22 cellular contexts compared by ENCODE assay signal in the genomic region with DNA sequence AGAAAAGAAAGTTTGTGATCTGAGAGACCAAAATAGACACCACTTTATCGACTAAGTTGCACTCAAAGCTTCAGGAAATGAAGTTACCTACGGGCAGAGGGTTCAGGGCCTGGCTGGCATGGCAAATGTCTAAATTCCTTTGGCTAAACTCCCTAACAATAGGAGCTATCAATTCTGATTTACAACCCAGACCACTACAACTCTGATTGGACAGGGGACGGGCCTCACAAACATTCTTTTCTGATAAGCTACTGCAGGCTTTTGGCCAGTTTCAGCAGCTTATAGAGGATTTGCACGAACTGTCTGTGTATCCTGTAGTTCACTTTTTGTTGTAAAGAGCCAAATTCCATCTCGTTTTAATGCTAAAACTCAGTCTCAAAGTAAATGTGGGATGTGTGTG.
A peak's percentile ranks its signal among the peaks of the same experiment; 100 is the strongest.
DNase-seq lines count a peak whose midpoint lies in the region; TF ChIP-seq lines count a peak whose summit lies in the region.
"Had no signal": no experiment of that assay in that cellular context is flagged by ENCODE, and none has a peak within 500 bp of the region (broad histone marks: within the 10 kb centered on the region; RNA-seq: fewer than 3 reads in every experiment).

No MANE protein-coding gene starts in this region.

- no peak overlapping the region for H3K23ac ChIP-seq in mesendoderm (ENCODE audit: low read length)

- no peak overlapping the region for H3K9ac ChIP-seq in mesendoderm (ENCODE audit: low read length)

- no peak overlapping the region for H2BK5ac ChIP-seq in mesendoderm (ENCODE audit: low read length)

- peak; percentile 46 for DNase-seq in AG08395 (ENCODE audit: low spot score)
- peak; percentile 25 for DNase-seq in dermis blood vessel endothelial cell
- peak; percentile 34 for DNase-seq in mesendoderm
- no peak for DNase-seq in mucosa of gallbladder (ENCODE audit: low spot score)
- no peak for DNase-seq in WERI-Rb-1
- no peak for DNase-seq in activated T-cell treated with anti-CD3 and anti-CD28 coated beads, Interleukin-2, amount 50 U/mL, for 48 hours
- no peak for DNase-seq in ecto neural progenitor cell (ENCODE audit: low spot score)
- DNase-seq: CD4-positive, CD25-positive, alpha-beta regulatory T cell; effector memory CD4-positive, alpha-beta T cell; heart right ventricle; mesenchymal stem cell; NCI-H187 treated with DMSO at 0.1 percent for 48 hours; NCI-H446 treated with DMSO at 0.1 percent for 48 hours; nephron progenitor cell; NK-92 treated with Interleukin-12 subunit alpha and Interleukin-12 subunit beta, amount 100 ng/mL, for 24 hours; psoas muscle; stimulated activated CD4-positive, alpha-beta T cell treated with anti-CD3 and anti-CD28 coated beads, Interleukin-4, amount 100 ng/mL, for 24 hours; T1000 had no signal

- TF ChIP-seq RAD21 in Ishikawa (IDR thresholded peaks at IDR 0.05; ENCODE audit: low read depth) = no peak

- H3K9me3 ChIP-seq in WERI-Rb-1 (ENCODE audit: severe bottlenecking) = no peaks in the 10 kb centered on the region
- H3K9me3 ChIP-seq: A549, heart right ventricle, psoas muscle had no signal

- H3K27me3 ChIP-seq in mesendoderm (ENCODE audit: insufficient read depth, low read length, poor library complexity) = no peaks in the 10 kb centered on the region
- no peaks in the 10 kb centered on the region for H3K27me3 ChIP-seq in WERI-Rb-1 (ENCODE audit: insufficient read depth, low read depth, severe bottlenecking)
- H3K27me3 ChIP-seq: heart right ventricle had no signal

- H3K4me1 ChIP-seq in mesendoderm (ENCODE audit: control insufficient read depth, low read depth, low read length) = no peaks in the 10 kb centered on the region
- H3K4me1 ChIP-seq: A549, heart right ventricle, psoas muscle had no signal

- no peak overlapping the region for H2BK120ac ChIP-seq in mesendoderm (ENCODE audit: low read depth, low read length)

- H3K4me3 ChIP-seq in mesendoderm (ENCODE audit: low read length) (no peak overlapping the region), WERI-Rb-1 (ENCODE audit: low read depth, low read length) (no peak overlapping the region)
- H3K4me3 ChIP-seq: A549, heart right ventricle, K562, psoas muscle, smooth muscle cell had no signal

- H3K79me2 ChIP-seq in mesendoderm (ENCODE audit: control insufficient read depth, insufficient read depth, low read length) = no peaks in the 10 kb centered on the region

- peak; percentile 79 for TF ChIP-seq EP300 in Ishikawa (IDR thresholded peaks at IDR 0.05; ENCODE audit: borderline replicate concordance)

- WGBS in mesendoderm (ENCODE audit: extremely low coverage, insufficient coverage, low lambda C conversion rate) = no CpG with 5 or more reads among the region's 5 CpGs

- H3K27ac ChIP-seq in mesendoderm (ENCODE audit: low read depth, low read length) = no peak overlapping the region
- no peak overlapping the region for H3K27ac ChIP-seq in WERI-Rb-1
- H3K27ac ChIP-seq: A549, heart right ventricle, psoas muscle had no signal

- TF ChIP-seq CTCF in WERI-Rb-1 (IDR thresholded peaks at IDR 0.05; ENCODE audit: low read depth, low read length) = no peak

- H4K5ac ChIP-seq in mesendoderm (ENCODE audit: low read length) = no peak overlapping the region

- no peak overlapping the region for H4K8ac ChIP-seq in mesendoderm (ENCODE audit: low read depth, low read length)

- H3K18ac ChIP-seq in mesendoderm (ENCODE audit: low read length) = no peak overlapping the region

- no peak overlapping the region for H3K56ac ChIP-seq in mesendoderm (ENCODE audit: low read length)

- H3K79me1 ChIP-seq in mesendoderm (ENCODE audit: low read length) = no peaks in the 10 kb centered on the region

- no peak overlapping the region for H3K4me2 ChIP-seq in mesendoderm (ENCODE audit: low read length)
- H3K4me2 ChIP-seq: A549, smooth muscle cell had no signal

- no peak overlapping the region for H2BK15ac ChIP-seq in mesendoderm (replicated peaks; ENCODE audit: low read depth)

- H3K4ac ChIP-seq in mesendoderm (ENCODE audit: low read depth, low read length) = no peak overlapping the region

- H3K36me3 ChIP-seq in mesendoderm (ENCODE audit: control insufficient read depth, insufficient read depth, low read length) (no peaks in the 10 kb centered on the region), WERI-Rb-1 (no peaks in the 10 kb centered on the region)
- H3K36me3 ChIP-seq: heart right ventricle had no signal

- H2AK5ac ChIP-seq in mesendoderm (ENCODE audit: low read length) = no peak overlapping the region

TF ChIP-seq in Ishikawa, 13 proteins besides CTCF, POLR2A, EP300 and RAD21:
- TF ChIP-seq ZBTB7A (IDR thresholded peaks at IDR 0.05; ENCODE audit: low read depth) (no peak), CREB1 (IDR thresholded peaks at IDR 0.05; ENCODE audit: low read depth) (no peak), FOXM1 (IDR thresholded peaks at IDR 0.05; ENCODE audit: borderline replicate concordance, low read depth) (peak; percentile 58; the same call in 1 of the 2 replicates), TEAD4 (IDR thresholded peaks at IDR 0.05) (peak; percentile 62), TCF12 (IDR thresholded peaks at IDR 0.05; ENCODE audit: low read depth) (0 out of 2 replicates have a peak, but pooled peaks have one; percentile 37), YY1 (IDR thresholded peaks at IDR 0.05; ENCODE audit: low read depth) (no peak), NFIC (IDR thresholded peaks at IDR 0.05) (peak; percentile 72)
- TF ChIP-seq, protein P1, sequence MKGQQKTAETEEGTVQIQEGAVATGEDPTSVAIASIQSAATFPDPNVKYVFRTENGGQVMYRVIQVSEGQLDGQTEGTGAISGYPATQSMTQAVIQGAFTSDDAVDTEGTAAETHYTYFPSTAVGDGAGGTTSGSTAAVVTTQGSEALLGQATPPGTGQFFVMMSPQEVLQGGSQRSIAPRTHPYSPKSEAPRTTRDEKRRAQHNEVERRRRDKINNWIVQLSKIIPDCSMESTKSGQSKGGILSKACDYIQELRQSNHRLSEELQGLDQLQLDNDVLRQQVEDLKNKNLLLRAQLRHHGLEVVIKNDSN (IDR thresholded peaks at IDR 0.05) = no peak

Comparison
In these comparisons a context has a peak if more than half of its experiments do, and no peak if none do; other contexts are left out.
1. DNase-seq: peak in AG08395 (single experiment), dermis blood vessel endothelial cell (single experiment) and mesendoderm (single experiment); none in mucosa of gallbladder (single experiment), WERI-Rb-1 (single experiment), activated T-cell treated with anti-CD3 and anti-CD28 coated beads, Interleukin-2, amount 50 U/mL, for 48 hours (0 of 2) and ecto neural progenitor cell (single experiment).